In the genomic region with DNA sequence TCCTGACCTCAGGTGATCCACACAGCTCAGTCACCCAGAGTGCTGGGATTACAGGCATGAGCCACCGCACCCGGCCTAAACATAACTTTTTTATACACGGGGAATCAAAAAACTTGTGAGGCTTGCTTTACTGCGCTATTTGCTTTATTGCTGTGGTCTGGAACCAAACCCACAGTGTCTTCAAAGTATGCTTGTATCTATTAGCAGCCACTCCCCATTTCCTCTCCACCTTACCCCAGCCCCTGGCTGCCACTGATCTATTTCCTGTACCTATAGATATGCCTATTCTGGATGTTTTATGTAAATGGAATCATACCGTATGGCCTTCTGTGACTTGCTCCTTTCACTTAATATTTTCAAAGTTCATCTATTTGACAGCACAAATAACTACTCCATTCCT, we compare ENCODE assay signal across 5 cellular contexts.
"Had no signal": no experiment of that assay in that cellular context is flagged by ENCODE, and none has a peak within 500 bp of the region (broad histone marks: within the 10 kb centered on the region; RNA-seq: fewer than 3 reads in every experiment).

No MANE protein-coding gene starts in this region.

- H3K4me2 ChIP-seq: GM23338 had no signal

- H3K4me3 Mint-ChIP-seq: GM23338, H9 had no signal

- H2AFZ ChIP-seq: GM23338 had no signal

- ATAC-seq: GM23338 had no signal

- H3K4me1 Mint-ChIP-seq: GM23338, H9 had no signal

- DNase-seq: H9, HCEC 1CT, IMR-90, KBM-7 had no signal

- H3K27ac Mint-ChIP-seq: GM23338, H9 had no signal

- H3K4me3 ChIP-seq: GM23338 had no signal
